In genomic region chr7:120272261-120272895, GRCh38 we compare ENCODE assay signal across 8 cellular contexts. TPM values are rescaled to one million over a fixed set of nuclear protein-coding genes. Genes with fewer than 3 reads are reported as not detected.
DNase-seq lines count a peak whose midpoint lies in the region; ATAC-seq and TF ChIP-seq lines count a peak whose summit lies in the region.

No MANE protein-coding gene starts in this region.

- intact Hi-C loops in left colon (cut with DNase I, micrococcal nuclease): loop anchor here in 1 of 2 donors (10.0 kb wide), 1 partner anchor 338 kb away; no protein-coding TSS in a partner anchor

- peaks cover 11% of the 10 kb centered on the region for H3K4me1 Mint-ChIP-seq in stimulated activated memory B cell treated with anti-CD40 and anti-IgM and Interleukin-4, amounts not matched to agents 10 μg/mL and 1 μg/mL and 100 μg/mL, for 72 hours

- H3K4me3 Mint-ChIP-seq in stimulated activated memory B cell treated with anti-CD40 and anti-IgM and Interleukin-4, amounts not matched to agents 10 μg/mL and 1 μg/mL and 100 μg/mL, for 72 hours: peak overlapping the region; percentile 33

- H3K4me3 ChIP-seq in brain microvascular endothelial cell (ENCODE audit: low read depth, low read length): peak overlapping the region; percentile 70

- no peaks in the 10 kb centered on the region for H3K36me3 ChIP-seq in brain microvascular endothelial cell (replicated peaks)

- no peak overlapping the region for H3K27ac ChIP-seq in brain microvascular endothelial cell

- H3K27ac Mint-ChIP-seq in stimulated activated memory B cell treated with anti-CD40 and anti-IgM and Interleukin-4, amounts not matched to agents 10 μg/mL and 1 μg/mL and 100 μg/mL, for 72 hours: no peak overlapping the region

- in situ Hi-C loops in brain microvascular endothelial cell (cut with HindIII; ENCODE audit: low pct_ligation_motif_present, low sequenced_read_pairs): no loop called here

- H3K36me3 Mint-ChIP-seq in stimulated activated memory B cell treated with anti-CD40 and anti-IgM and Interleukin-4, amounts not matched to agents 10 μg/mL and 1 μg/mL and 100 μg/mL, for 72 hours: no peaks in the 10 kb centered on the region

- DNase-seq in DMS 273 treated with DMSO at 0.1 percent for 48 hours (lab: John Stamatoyannopoulos, UW) (peak; percentile 17), GM19240 (ENCODE audit: insufficient read length, low spot score) (peak; percentile 39), NCI-H510A (lab: John Stamatoyannopoulos, UW) (peak; percentile 47), brain microvascular endothelial cell (peak; percentile 49), iPS-NIHi11 (ENCODE audit: low spot score) (peak; percentile 68), left colon (no peak)

- ATAC-seq in HG03439 (IDR thresholded peaks at IDR 0.05; ENCODE audit: unreplicated experiment) (peak; percentile 54), left colon (no peak)
- ATAC-seq in stimulated activated memory B cell treated with anti-CD40 and anti-IgM and Interleukin-4, amounts not matched to agents 10 μg/mL and 1 μg/mL and 100 μg/mL, for 72 hours: no peak

- no peaks in the 10 kb centered on the region for H3K9me3 Mint-ChIP-seq in stimulated activated memory B cell treated with anti-CD40 and anti-IgM and Interleukin-4, amounts not matched to agents 10 μg/mL and 1 μg/mL and 100 μg/mL, for 72 hours

- TF ChIP-seq CTCF in brain microvascular endothelial cell (IDR thresholded peaks at IDR 0.05; ENCODE audit: low read depth, low read length, missing control alignments): peak; percentile 79

- H3K27me3 ChIP-seq in brain microvascular endothelial cell (replicated peaks): no peaks in the 10 kb centered on the region

- H3K27me3 Mint-ChIP-seq in stimulated activated memory B cell treated with anti-CD40 and anti-IgM and Interleukin-4, amounts not matched to agents 10 μg/mL and 1 μg/mL and 100 μg/mL, for 72 hours: peaks cover 33% of the 10 kb centered on the region

RNA-seq across cellular contexts. Expression of gene KCND2, which starts 0.6 kb away (rescaled TPM):
- under 1 TPM; 0.09 to 0.36 TPM for total RNA-seq in left colon

Comparison
In these comparisons a context has a peak if more than half of its experiments do, and no peak if none do; other contexts are left out.
1. DNase-seq: peak in DMS 273 treated with DMSO at 0.1 percent for 48 hours (single experiment), GM19240 (single experiment), NCI-H510A (single experiment), brain microvascular endothelial cell (single experiment) and iPS-NIHi11 (single experiment); none in left colon (0 of 2).